13 cellular contexts compared by ENCODE assay signal in the genomic region with DNA sequence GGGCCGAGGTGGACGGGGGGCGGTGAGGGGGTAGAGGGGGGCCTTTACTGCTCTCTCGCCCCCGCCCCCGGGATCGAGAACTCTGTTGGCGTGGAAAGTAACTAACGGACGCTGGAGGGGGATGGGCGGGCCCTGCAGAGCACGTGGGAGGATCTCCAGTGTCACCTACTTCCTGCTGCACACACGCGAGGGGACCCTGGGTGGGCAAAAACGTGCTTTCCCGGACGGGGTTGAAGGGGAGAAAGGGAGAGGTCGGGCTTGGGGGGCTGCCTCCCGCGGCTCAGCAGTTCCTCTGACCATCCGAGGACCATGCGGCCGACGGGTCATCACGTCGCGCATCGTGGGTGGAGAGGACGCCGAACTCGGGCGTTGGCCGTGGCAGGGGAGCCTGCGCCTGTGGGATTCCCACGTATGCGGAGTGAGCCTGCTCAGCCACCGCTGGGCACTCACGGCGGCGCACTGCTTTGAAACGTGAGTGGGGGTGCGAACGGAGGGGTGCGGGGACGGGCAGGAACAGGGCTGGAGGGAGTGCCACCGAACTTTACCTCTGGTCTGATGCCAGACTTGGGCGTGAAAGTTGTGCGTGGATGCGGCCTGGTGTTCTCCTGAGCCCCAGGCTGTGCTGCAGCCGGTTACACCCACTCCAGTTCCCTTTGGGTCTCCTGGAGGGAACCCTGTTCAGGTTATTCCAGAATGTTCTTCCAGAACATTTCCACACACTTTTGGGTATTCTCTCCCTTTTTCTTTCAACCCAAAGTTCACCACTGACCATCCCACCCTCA. TPM values are rescaled to one million over a fixed set of nuclear protein-coding genes. Genes with fewer than 3 reads are reported as not detected.
DNase-seq lines count a peak whose midpoint lies in the region; ATAC-seq and TF ChIP-seq lines count a peak whose summit lies in the region.
"Had no signal": no experiment of that assay in that cellular context is flagged by ENCODE, and none has a peak within 500 bp of the region (broad histone marks: within the 10 kb centered on the region; RNA-seq: fewer than 3 reads in every experiment).

No MANE protein-coding gene starts in this region.

- no peaks in the 10 kb centered on the region for H3K9me3 Mint-ChIP-seq in activated CD8-positive, alpha-beta memory T cell treated with anti-CD3 and anti-CD28 coated beads, Interleukin-2, amount 10 ng/mL, durations not matched to agents 7 days and 5 days (ENCODE audit: low read depth)

- H3K36me3 ChIP-seq in WERI-Rb-1, result no peaks in the 10 kb centered on the region
- H3K36me3 ChIP-seq: right lobe of liver had no signal

- H3K36me3 Mint-ChIP-seq in activated CD8-positive, alpha-beta memory T cell treated with anti-CD3 and anti-CD28 coated beads, Interleukin-2, amount 10 ng/mL, durations not matched to agents 7 days and 5 days, result no peaks in the 10 kb centered on the region

- no peak overlapping the region for H3K27ac Mint-ChIP-seq in activated CD8-positive, alpha-beta memory T cell treated with anti-CD3 and anti-CD28 coated beads, Interleukin-2, amount 10 ng/mL, durations not matched to agents 7 days and 5 days

- intact Hi-C loops in posterior vena cava (cut with DNase I), result no loop called here

- no peak overlapping the region for H3K4me3 ChIP-seq in WERI-Rb-1 (ENCODE audit: low read depth, low read length)
- H3K4me3 ChIP-seq: hepatocyte, right lobe of liver had no signal

- peak overlapping the region; percentile 33 for H3K4me3 Mint-ChIP-seq in activated CD8-positive, alpha-beta memory T cell treated with anti-CD3 and anti-CD28 coated beads, Interleukin-2, amount 10 ng/mL, durations not matched to agents 7 days and 5 days

- ATAC-seq in activated CD8-positive, alpha-beta memory T cell treated with anti-CD3 and anti-CD28 coated beads, Interleukin-2, amount 10 ng/mL, durations not matched to agents 7 days and 5 days, result peak; percentile 14
- no peak for ATAC-seq in left lobe of liver

- no peaks in the 10 kb centered on the region for H3K4me1 Mint-ChIP-seq in activated CD8-positive, alpha-beta memory T cell treated with anti-CD3 and anti-CD28 coated beads, Interleukin-2, amount 10 ng/mL, durations not matched to agents 7 days and 5 days

- no peak for DNase-seq in activated CD8-positive, alpha-beta memory T cell treated with anti-CD3 and anti-CD28 coated beads, Interleukin-2, amount 10 ng/mL, durations not matched to agents 7 days and 5 days
- DNase-seq in activated CD8-positive, alpha-beta memory T cell treated with anti-CD3 and anti-CD28 coated beads, Interleukin-2, amount 50 U/mL, for 4 hours, result no peak
- DNase-seq in WERI-Rb-1 (peak; percentile 3), posterior vena cava (ENCODE audit: low spot score) (peak; percentile 78), dedifferentiated amniotic fluid mesenchymal stem cell (ENCODE audit: extremely low spot score) (no peak), left lobe of liver (ENCODE audit: low spot score) (no peak)
- DNase-seq: ACHN; activated CD4-positive, alpha-beta T cell treated with anti-CD3 and anti-CD28 coated beads for 1 hour; amygdala; DMS79 treated with DMSO at 0.1 percent for 48 hours; NCI-H526 had no signal

- H3K27me3 Mint-ChIP-seq in activated CD8-positive, alpha-beta memory T cell treated with anti-CD3 and anti-CD28 coated beads, Interleukin-2, amount 10 ng/mL, durations not matched to agents 7 days and 5 days, result peaks cover 3% of the 10 kb centered on the region

- CTCF ChIA-PET in activated CD8-positive, alpha-beta memory T cell treated with anti-CD3 and anti-CD28 coated beads, Interleukin-2, amount 10 ng/mL, durations not matched to agents 7 days and 5 days (lab: Charles Lee), result interaction anchor here (1.2 kb wide), 1 partner anchor 26 kb away, joined by 3 read pairs; no protein-coding TSS in a partner anchor

- no peak for TF ChIP-seq CTCF in WERI-Rb-1 (IDR thresholded peaks at IDR 0.05; ENCODE audit: low read depth, low read length)

- H3K27me3 ChIP-seq in WERI-Rb-1 (ENCODE audit: insufficient read depth, low read depth, severe bottlenecking), result no peaks in the 10 kb centered on the region
- H3K27me3 ChIP-seq: hepatocyte, right lobe of liver had no signal

- no peaks in the 10 kb centered on the region for H3K9me3 ChIP-seq in WERI-Rb-1 (ENCODE audit: severe bottlenecking)
- H3K9me3 ChIP-seq: right lobe of liver had no signal

- H3K27ac ChIP-seq in WERI-Rb-1, result no peak overlapping the region
- H3K27ac ChIP-seq: hepatocyte, right lobe of liver had no signal

RNA-seq across cellular contexts. Expression of gene PRSS21, which starts 0.7 kb away (rescaled TPM):
- 10 to 100 TPM in 1 of 2 experiments, 1 to 10 TPM in 1; 6.0 to 10.3 TPM for total RNA-seq in activated CD8-positive, alpha-beta memory T cell treated with anti-CD3 and anti-CD28 coated beads, Interleukin-2, amount 10 ng/mL, durations not matched to agents 7 days and 5 days
- total RNA-seq in posterior vena cava (not detected), left lobe of liver (not detected)
- total RNA-seq: hepatocyte, right lobe of liver had no signal

RNA-seq across cellular contexts. Expression of gene ZG16B, which starts 12.4 kb away (rescaled TPM):
- 1 to 10 TPM; 3.6 to 7.0 TPM for total RNA-seq in activated CD8-positive, alpha-beta memory T cell treated with anti-CD3 and anti-CD28 coated beads, Interleukin-2, amount 10 ng/mL, durations not matched to agents 7 days and 5 days
- total RNA-seq in posterior vena cava (not detected), left lobe of liver (not detected)

RNA-seq across cellular contexts. Expression of gene PRSS41, which starts 19.4 kb away (rescaled TPM):
- not detected for total RNA-seq in activated CD8-positive, alpha-beta memory T cell treated with anti-CD3 and anti-CD28 coated beads, Interleukin-2, amount 10 ng/mL, durations not matched to agents 7 days and 5 days
- total RNA-seq in posterior vena cava (not detected), left lobe of liver (not detected)
- total RNA-seq: hepatocyte, right lobe of liver had no signal

RNA-seq across cellular contexts. Expression of gene PRSS33, which starts 30.3 kb away (rescaled TPM):
- total RNA-seq in activated CD8-positive, alpha-beta memory T cell treated with anti-CD3 and anti-CD28 coated beads, Interleukin-2, amount 10 ng/mL, durations not matched to agents 7 days and 5 days, result not detected
- total RNA-seq in posterior vena cava, result not detected
- not detected for total RNA-seq in left lobe of liver
- total RNA-seq: hepatocyte, right lobe of liver had no signal

RNA-seq across cellular contexts. Expression of gene PRSS22, which starts 40.3 kb away (rescaled TPM):
- not detected for total RNA-seq in activated CD8-positive, alpha-beta memory T cell treated with anti-CD3 and anti-CD28 coated beads, Interleukin-2, amount 10 ng/mL, durations not matched to agents 7 days and 5 days
- total RNA-seq in posterior vena cava, result not detected
- 0.70 TPM for total RNA-seq in left lobe of liver

Comparison
In these comparisons a context has a peak if more than half of its experiments do, and no peak if none do; other contexts are left out.
1. DNase-seq: peak in WERI-Rb-1 (single experiment) and posterior vena cava (single experiment); none in activated CD8-positive, alpha-beta memory T cell treated with anti-CD3 and anti-CD28 coated beads, Interleukin-2, amount 10 ng/mL, durations not matched to agents 7 days and 5 days (single experiment), activated CD8-positive, alpha-beta memory T cell treated with anti-CD3 and anti-CD28 coated beads, Interleukin-2, amount 50 U/mL, for 4 hours (single experiment), dedifferentiated amniotic fluid mesenchymal stem cell (single experiment) and left lobe of liver (single experiment).